Comparison of ENCODE assay signal across 2 cellular contexts in the genomic region with DNA sequence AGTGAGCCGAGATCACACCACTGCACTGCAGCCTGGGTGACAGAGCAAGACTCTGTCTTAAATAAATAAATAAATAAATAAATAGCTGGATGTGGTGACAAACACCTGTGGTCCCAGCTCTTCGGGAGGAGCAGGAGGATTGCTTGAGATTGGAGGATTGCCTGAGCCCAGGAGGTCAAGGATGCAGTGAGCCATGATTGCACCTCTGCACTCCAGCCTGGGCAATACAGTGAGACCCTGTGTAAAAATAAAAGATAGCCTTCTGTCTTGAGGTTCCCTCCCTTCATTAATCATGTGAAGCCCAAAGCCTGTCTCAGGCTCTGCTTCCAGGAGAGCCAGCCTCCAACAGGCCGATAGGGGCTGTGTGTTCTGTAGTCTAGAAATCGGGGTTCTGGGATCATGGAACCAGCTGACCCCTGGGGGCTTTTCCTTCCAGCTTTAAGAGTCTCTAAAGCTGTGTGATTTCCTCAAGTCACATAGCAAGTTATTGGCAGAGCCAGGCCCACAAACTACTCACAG.
TF ChIP-seq lines count a peak whose summit lies in the region.

No MANE protein-coding gene starts in this region.

TF ChIP-seq in HEK293, 187 proteins besides CTCF, POLR2A, EP300 and RAD21 (continued from another document):
- no peak for TF ChIP-seq ZNF645 (tag by site-specific recombination; IDR thresholded peaks at IDR 0.05)
TF ChIP-seq in HEK293: peak in this region for 1.

TF ChIP-seq in WTC11, 78 proteins besides CTCF, POLR2A, EP300 and RAD21 (continued from another document):
- TF ChIP-seq, protein P1, sequence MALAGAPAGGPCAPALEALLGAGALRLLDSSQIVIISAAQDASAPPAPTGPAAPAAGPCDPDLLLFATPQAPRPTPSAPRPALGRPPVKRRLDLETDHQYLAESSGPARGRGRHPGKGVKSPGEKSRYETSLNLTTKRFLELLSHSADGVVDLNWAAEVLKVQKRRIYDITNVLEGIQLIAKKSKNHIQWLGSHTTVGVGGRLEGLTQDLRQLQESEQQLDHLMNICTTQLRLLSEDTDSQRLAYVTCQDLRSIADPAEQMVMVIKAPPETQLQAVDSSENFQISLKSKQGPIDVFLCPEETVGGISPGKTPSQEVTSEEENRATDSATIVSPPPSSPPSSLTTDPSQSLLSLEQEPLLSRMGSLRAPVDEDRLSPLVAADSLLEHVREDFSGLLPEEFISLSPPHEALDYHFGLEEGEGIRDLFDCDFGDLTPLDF (CRISPR knock-in tag; IDR thresholded peaks at IDR 0.05), result no peak
- TF ChIP-seq TEAD4 (CRISPR knock-in tag; IDR thresholded peaks at IDR 0.05) (no peak), JUN (CRISPR knock-in tag; IDR thresholded peaks at IDR 0.05) (no peak), AR (CRISPR knock-in tag; IDR thresholded peaks at IDR 0.05) (0 out of 2 replicates have a peak, but pooled peaks have one; percentile 27), EMX1 (CRISPR knock-in tag; IDR thresholded peaks at IDR 0.05) (peak; percentile 68; the same call in 1 of the 2 replicates), ATF1 (CRISPR knock-in tag; IDR thresholded peaks at IDR 0.05) (no peak), FOXP1 (CRISPR knock-in tag; IDR thresholded peaks at IDR 0.05; ENCODE audit: borderline replicate concordance) (no peak), GRHL2 (CRISPR knock-in tag; IDR thresholded peaks at IDR 0.05; ENCODE audit: insufficient replicate concordance, severe bottlenecking) (no peak), CREM (CRISPR knock-in tag; IDR thresholded peaks at IDR 0.05) (no peak), ETV6 (CRISPR knock-in tag; IDR thresholded peaks at IDR 0.05) (no peak), ARID4B (CRISPR knock-in tag; IDR thresholded peaks at IDR 0.05; ENCODE audit: borderline replicate concordance) (no peak), ZNF121 (CRISPR knock-in tag; IDR thresholded peaks at IDR 0.05) (peak; percentile 98), ATF3 (CRISPR knock-in tag; conservative IDR thresholded peaks at IDR 0.05) (no peak), ZNF232 (CRISPR knock-in tag; IDR thresholded peaks at IDR 0.05) (no peak), USF2 (CRISPR knock-in tag; IDR thresholded peaks at IDR 0.05) (no peak), ZNF425 (CRISPR knock-in tag; conservative IDR thresholded peaks at IDR 0.05) (peak; percentile 74; the same call in 1 of the 2 replicates), ZNF281 (CRISPR knock-in tag; IDR thresholded peaks at IDR 0.05) (no peak), GTF2I (CRISPR knock-in tag; conservative IDR thresholded peaks at IDR 0.05) (no peak), MLX (CRISPR knock-in tag; IDR thresholded peaks at IDR 0.05) (no peak), SP1 (CRISPR knock-in tag; conservative IDR thresholded peaks at IDR 0.05) (no peak), NR1H2 (CRISPR knock-in tag; IDR thresholded peaks at IDR 0.05) (no peak), ZNF138 (CRISPR knock-in tag; conservative IDR thresholded peaks at IDR 0.05) (no peak)
- TF ChIP-seq, protein P2, sequence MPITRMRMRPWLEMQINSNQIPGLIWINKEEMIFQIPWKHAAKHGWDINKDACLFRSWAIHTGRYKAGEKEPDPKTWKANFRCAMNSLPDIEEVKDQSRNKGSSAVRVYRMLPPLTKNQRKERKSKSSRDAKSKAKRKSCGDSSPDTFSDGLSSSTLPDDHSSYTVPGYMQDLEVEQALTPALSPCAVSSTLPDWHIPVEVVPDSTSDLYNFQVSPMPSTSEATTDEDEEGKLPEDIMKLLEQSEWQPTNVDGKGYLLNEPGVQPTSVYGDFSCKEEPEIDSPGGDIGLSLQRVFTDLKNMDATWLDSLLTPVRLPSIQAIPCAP (CRISPR knock-in tag; IDR thresholded peaks at IDR 0.05), result no peak
- TF ChIP-seq, protein P3, sequence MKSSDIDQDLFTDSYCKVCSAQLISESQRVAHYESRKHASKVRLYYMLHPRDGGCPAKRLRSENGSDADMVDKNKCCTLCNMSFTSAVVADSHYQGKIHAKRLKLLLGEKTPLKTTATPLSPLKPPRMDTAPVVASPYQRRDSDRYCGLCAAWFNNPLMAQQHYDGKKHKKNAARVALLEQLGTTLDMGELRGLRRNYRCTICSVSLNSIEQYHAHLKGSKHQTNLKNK (CRISPR knock-in tag; IDR thresholded peaks at IDR 0.05), result peak; percentile 71; the same call in 1 of the 2 replicates
TF ChIP-seq in WTC11: peak in this region for 5.
